Comparison of ENCODE assay signal across 8 cellular contexts in genomic region chrX:119574394-119575266, GRCh38. TPM values are rescaled to one million over a fixed set of nuclear protein-coding genes. Genes with fewer than 3 reads are reported as not detected.
DNase-seq lines count a peak whose midpoint lies in the region; ATAC-seq and TF ChIP-seq lines count a peak whose summit lies in the region.

UBE2A (plus strand) TSS chrX:119574563; CDS start chrX:119574712, 149 bp downstream.

- H3K27me3 ChIP-seq in hepatocyte: no peaks in the 10 kb centered on the region

- H3K4me3 ChIP-seq in astrocyte of the cerebellum (ENCODE audit: low read depth, low read length) (peak within 1 kb of the TSS; percentile 66), hepatocyte (peak within 1 kb of the TSS; percentile 57)

- 37% methylated on average over 46 of the region's 86 CpGs for WGBS in hepatocyte (ENCODE audit: low lambda C conversion rate, missing lambda C conversion rate)

- no peaks in the 10 kb centered on the region for H3K36me3 ChIP-seq in hepatocyte (replicated peaks; ENCODE audit: insufficient read depth, low read depth)

- DNase-seq in NCI-H2081 (lab: John Stamatoyannopoulos, UW): peak; percentile 94 to 96
- peak; percentile 81 for DNase-seq in T-helper 9 cell
- peak; percentile 73 for DNase-seq in astrocyte of the cerebellum (ENCODE audit: low read depth)
- peak; percentile 93 for DNase-seq in hepatocyte (ENCODE audit: low spot score)
- DNase-seq in retina: peak; percentile 91

- in situ Hi-C loops in astrocyte of the cerebellum (cut with HindIII; ENCODE audit: low sequenced_read_pairs): no loop called here

- peak within 1 kb of the TSS; percentile 83 for H3K4me2 ChIP-seq in hepatocyte

- H3K9me2 ChIP-seq in hepatocyte (replicated peaks; ENCODE audit: insufficient read depth): no peaks in the 10 kb centered on the region

- peaks cover 12% of the 10 kb centered on the region for H3K79me2 ChIP-seq in hepatocyte

- no peaks in the 10 kb centered on the region for H4K20me1 ChIP-seq in hepatocyte (ENCODE audit: insufficient read depth, poor library complexity, severe bottlenecking)

- ATAC-seq in GM18517 (IDR thresholded peaks at IDR 0.05; ENCODE audit: unreplicated experiment) (peak; percentile 78), HG03039 (IDR thresholded peaks at IDR 0.05; ENCODE audit: unreplicated experiment) (peak; percentile 82)

- H3K27ac ChIP-seq in 22Rv1: peak within 1 kb of the TSS; percentile 51
- peak within 1 kb of the TSS; percentile 98 for H3K27ac ChIP-seq in hepatocyte

- H2AFZ ChIP-seq in hepatocyte: peak within 1 kb of the TSS; percentile 98

- no peaks in the 10 kb centered on the region for H3K9me3 ChIP-seq in hepatocyte (ENCODE audit: low read depth)

- TF ChIP-seq CTCF in 22Rv1 (IDR thresholded peaks at IDR 0.05) (0 out of 2 replicates have a peak, but pooled peaks have one; percentile 14), astrocyte of the cerebellum (IDR thresholded peaks at IDR 0.05; ENCODE audit: low read depth, low read length, missing control alignments) (peak; percentile 35), hepatocyte (IDR thresholded peaks at IDR 0.05; ENCODE audit: poor library complexity) (peak; percentile 40)

- no peaks in the 10 kb centered on the region for H3K4me1 ChIP-seq in hepatocyte (ENCODE audit: insufficient read depth)

RNA-seq across cellular contexts. Expression of gene UBE2A, which starts in this region (rescaled TPM):
- total RNA-seq in hepatocyte: 48.9 and 54.5 TPM in 2 replicates
- 64.4 and 72.6 TPM in 2 replicates for polyA plus RNA-seq in hepatocyte

Comparison
In these comparisons a context has a peak if more than half of its experiments do, and no peak if none do; other contexts are left out.
1. Peak in every context shown above with its lines: DNase-seq, ATAC-seq, H3K4me3 ChIP-seq and H3K27ac ChIP-seq.